Comparison of ENCODE assay signal across 19 cellular contexts in genomic region chr17:42969006-42969581, GRCh38. TPM values are rescaled to one million over a fixed set of nuclear protein-coding genes. Genes with fewer than 3 reads are reported as not detected.
A peak's percentile ranks its signal among the peaks of the same experiment; 100 is the strongest.
DNase-seq lines count a peak whose midpoint lies in the region; ATAC-seq, FAIRE-seq and TF ChIP-seq lines count a peak whose summit lies in the region.
"Had no signal": no experiment of that assay in that cellular context is flagged by ENCODE, and none has a peak within 500 bp of the region (broad histone marks: within the 10 kb centered on the region; RNA-seq: fewer than 3 reads in every experiment).

No MANE protein-coding gene starts in this region.

- no peak for TF ChIP-seq CTCF in K562 (IDR thresholded peaks at IDR 0.05 in 2 of 3, conservative IDR thresholded peaks at IDR 0.05 in 1 of 3; ENCODE audit: insufficient read depth in 2 of 3, low read depth in 1 of 3, low read length in 3 of 3)
- no peak for TF ChIP-seq CTCF in neural crest cell (conservative IDR thresholded peaks at IDR 0.05)

- BruUV-seq in K562 (replicated peaks; lab: Mats Ljungman, UMichigan), result no TSS peak

- no peaks in the 10 kb centered on the region for H3K9me1 ChIP-seq in K562 (ENCODE audit: control insufficient read depth, insufficient read depth, low read length)

- H3K4me3 Mint-ChIP-seq in neural crest cell, result peak overlapping the region; percentile 39
- H3K4me3 Mint-ChIP-seq: activated CD4-positive, alpha-beta memory T cell treated with anti-CD3 and anti-CD28 coated beads, Interleukin-2, amount 10 ng/mL, durations not matched to agents 7 days and 5 days; CD8-positive, alpha-beta memory T cell had no signal

- H3K27ac ChIP-seq in K562 (ENCODE audit: extremely low read depth, low read depth, low read length), result peak overlapping the region; percentile 55; the same call in 2 of the 3 replicates
- H3K27ac ChIP-seq: pancreas, tibial artery had no signal

- H3K9me3 Mint-ChIP-seq in neural crest cell, result no peaks in the 10 kb centered on the region
- H3K9me3 Mint-ChIP-seq: activated CD4-positive, alpha-beta memory T cell treated with anti-CD3 and anti-CD28 coated beads, Interleukin-2, amount 10 ng/mL, durations not matched to agents 7 days and 5 days had no signal

- intact Hi-C loops in K562 (cut with micrococcal nuclease), result no loop called here

- no peaks in the 10 kb centered on the region for H3K9me3 ChIP-seq in K562 (replicated peaks; ENCODE audit: control insufficient read depth, insufficient read depth, low read depth, low read length)
- H3K9me3 ChIP-seq: pancreas, tibial artery had no signal

- no peaks in the 10 kb centered on the region for H3K27me3 Mint-ChIP-seq in neural crest cell (ENCODE audit: low read depth)
- H3K27me3 Mint-ChIP-seq: activated CD4-positive, alpha-beta memory T cell treated with anti-CD3 and anti-CD28 coated beads, Interleukin-2, amount 10 ng/mL, durations not matched to agents 7 days and 5 days had no signal

- no peak overlapping the region for H3K4me2 ChIP-seq in K562 (ENCODE audit: insufficient read depth, low read length)

- no peak for TF ChIP-seq POLR2A in K562 (conservative IDR thresholded peaks at IDR 0.05)

- WGBS in K562 (ENCODE audit: insufficient coverage, low coverage, missing lambda C conversion rate), result 17% methylated on average over 4 of the region's 5 CpGs

- TF ChIP-seq RAD21 in K562 (CRISPR knock-in tag; conservative IDR thresholded peaks at IDR 0.05 in 1 of 2, IDR thresholded peaks at IDR 0.05 in 1 of 2), result no peak

- no peak overlapping the region for H2AFZ ChIP-seq in K562 (ENCODE audit: low read depth, low read length)

- H3K27me3 ChIP-seq in K562 (ENCODE audit: control insufficient read depth in 2 of 2, insufficient read depth in 2 of 2, low read length in 2 of 2), result no peaks in the 10 kb centered on the region
- H3K27me3 ChIP-seq: pancreas, tibial artery had no signal

- no peaks in the 10 kb centered on the region for H3K36me3 Mint-ChIP-seq in neural crest cell (ENCODE audit: low read depth)

- DNase-seq in DMS79 (lab: John Stamatoyannopoulos, UW) (peak; percentile 8), DMS79 treated with DMSO at 0.1 percent for 48 hours (lab: John Stamatoyannopoulos, UW) (no peak), MV-4-11 (lab: John Stamatoyannopoulos, UW) (peak; percentile 74), K562 (ENCODE audit: extremely low read depth in 1 of 4, low spot score in 3 of 4) (peak in 2 of 4 experiments; percentile 14 to 46), neural crest cell (ENCODE audit: low read depth, low spot score) (no peak), foreskin melanocyte (no peak)
- DNase-seq in activated CD8-positive, alpha-beta memory T cell treated with anti-CD3 and anti-CD28 coated beads, Interleukin-2, amount 50 U/mL, for 48 hours, result no peak
- DNase-seq: 8988T; activated CD4-positive, alpha-beta memory T cell treated with anti-CD3 and anti-CD28 coated beads, Interleukin-2, amount 10 ng/mL, durations not matched to agents 7 days and 5 days; activated gamma-delta T cell; caudate nucleus; CD8-positive, alpha-beta memory T cell; KG1; NCI-H2107; pancreas; tibial artery had no signal

- CTCF ChIA-PET in K562 (lab: Yijun Ruan, JAX; ENCODE audit: low intra/inter-chr PET ratio), result no interaction called here

- POLR2A ChIA-PET in K562 (lab: Yijun Ruan, JAX), result interaction anchor here (0.6 to 2.6 kb wide), 8 partner anchors 11 to 346 kb away, joined by 3 to 17 read pairs (median 4); partner anchors contain the start of genes PTGES3L, RPL27 and RUNDC1

- no peak overlapping the region for H3K9ac ChIP-seq in K562 (ENCODE audit: insufficient read depth in 1 of 2, low read depth in 2 of 2, low read length in 2 of 2)

- peaks cover 15% of the 10 kb centered on the region for H3K79me2 ChIP-seq in K562 (ENCODE audit: control insufficient read depth, insufficient read depth, low read length)

- FAIRE-seq in K562 (lab: Jason Lieb, UNC), result no peak
- FAIRE-seq: pancreas, RCC 7860 had no signal

- peaks cover 6% of the 10 kb centered on the region for H3K4me1 Mint-ChIP-seq in neural crest cell

- peak; percentile 30 for ATAC-seq in K562
- ATAC-seq in GM18520 (IDR thresholded peaks at IDR 0.05; ENCODE audit: unreplicated experiment), result no peak
- ATAC-seq: pancreas had no signal

- no peak for TF ChIP-seq EP300 in K562 (IDR thresholded peaks at IDR 0.05; ENCODE audit: low read length)

- H4K20me1 ChIP-seq in K562 (replicated peaks; ENCODE audit: control insufficient read depth, insufficient read depth, low read length), result no peaks in the 10 kb centered on the region

- H3K36me3 ChIP-seq in K562 (ENCODE audit: control insufficient read depth, insufficient read depth, low read length), result no peaks in the 10 kb centered on the region
- H3K36me3 ChIP-seq: pancreas, tibial artery had no signal

- no peak overlapping the region for H3K4me3 ChIP-seq in K562
- H3K4me3 ChIP-seq: pancreas, tibial artery had no signal

- in situ Hi-C loops in K562 (cut with MboI), result no loop called here

- H3K27ac Mint-ChIP-seq in neural crest cell (ENCODE audit: unreplicated experiment), result no peak overlapping the region
- H3K27ac Mint-ChIP-seq: activated CD4-positive, alpha-beta memory T cell treated with anti-CD3 and anti-CD28 coated beads, Interleukin-2, amount 10 ng/mL, durations not matched to agents 7 days and 5 days had no signal

- H3K4me1 ChIP-seq in K562 (replicated peaks in 1 of 2; ENCODE audit: control insufficient read depth in 2 of 2, insufficient read depth in 2 of 2, low read length in 2 of 2), result peaks cover 0 to 7% of the 10 kb centered on the region in 2 experiments; a peak in 3 of 5 replicates
- H3K4me1 ChIP-seq: pancreas had no signal

RNA-seq across cellular contexts. Expression of gene AARSD1, which starts 4.8 kb away (rescaled TPM):
- 277 and 420 TPM in 2 replicates for total RNA-seq in K562 (2011; cell fraction: chromatin; rRNA removed; ENCODE audit: low replicate concordance)
- 213 and 237 TPM in 2 replicates for total RNA-seq in K562 (2011; cell fraction: nucleolus; rRNA removed)
- 221 and 229 TPM in 2 replicates for total RNA-seq in K562 (2011; cell fraction: nucleoplasm; rRNA removed)
- total RNA-seq in K562 (2014; rRNA removed) (65.3 and 68.6 TPM in 2 replicates), K562 (2014; rRNA removed; fragmentation: Illumina TruSeq; extraction: Trizol) (57.8 and 61.9 TPM in 2 replicates), K562 (2015; rRNA removed; fragmentation: Illumina TruSeq; extraction: Trizol) (56.9 and 57.4 TPM in 2 replicates), K562 (2021) (56.8 and 60.7 TPM in 2 replicates), neural crest cell (61.6 and 65.6 TPM in 2 replicates)
- polyA plus RNA-seq in K562 (2011; rRNA removed) (58.1 and 98.5 TPM in 2 replicates), K562 (2014; fragmentation: Illumina TruSeq; extraction: Trizol) (67.8 and 75.1 TPM in 2 replicates), K562 (2014; fragmentation: Nextera tagmentation; extraction: Ambion mirVana) (10 to 100 TPM; 51.7 to 91.5 TPM), K562 (2014; rRNA removed) (96.2 and 97.9 TPM in 2 replicates)
- 45.3 and 56.2 TPM in 2 replicates for polyA plus RNA-seq in K562 (2011; cell fraction: cytosol; rRNA removed)
- 109 and 138 TPM in 2 replicates for polyA plus RNA-seq in K562 (2011; cell fraction: nucleus; rRNA removed)
- polyA plus RNA-seq in K562 (2012), result 59.7 and 71.1 TPM in 2 replicates
- 52.6 and 91.8 TPM in 2 replicates for polyA minus RNA-seq in K562 (2011; rRNA and poly(A)+ RNA removed)
- polyA minus RNA-seq in K562 (2011; cell fraction: cytosol; rRNA and poly(A)+ RNA removed), result 19.5 and 27.7 TPM in 2 replicates
- 52.2 and 56.8 TPM in 2 replicates for polyA minus RNA-seq in K562 (2011; cell fraction: nucleus; rRNA and poly(A)+ RNA removed)

RNA-seq across cellular contexts. Expression of gene PTGES3L, which starts 10.8 kb away (rescaled TPM):
- 29.7 and 49.0 TPM in 2 replicates for total RNA-seq in K562 (2011; cell fraction: chromatin; rRNA removed; ENCODE audit: low replicate concordance)
- 21.0 and 22.5 TPM in 2 replicates for total RNA-seq in K562 (2011; cell fraction: nucleolus; rRNA removed)
- total RNA-seq in K562 (2011; cell fraction: nucleoplasm; rRNA removed), result 22.1 and 38.2 TPM in 2 replicates
- total RNA-seq in K562 (2014; rRNA removed) (6.0 and 12.2 TPM in 2 replicates), K562 (2014; rRNA removed; fragmentation: Illumina TruSeq; extraction: Trizol) (8.8 and 9.0 TPM in 2 replicates), K562 (2015; rRNA removed; fragmentation: Illumina TruSeq; extraction: Trizol) (6.8 and 7.8 TPM in 2 replicates), K562 (2021) (8.2 and 9.6 TPM in 2 replicates), neural crest cell (3.4 and 3.5 TPM in 2 replicates)
- polyA plus RNA-seq in K562 (2011; rRNA removed) (5.5 and 7.7 TPM in 2 replicates), K562 (2014; fragmentation: Illumina TruSeq; extraction: Trizol) (11.8 and 12.1 TPM in 2 replicates), K562 (2014; fragmentation: Nextera tagmentation; extraction: Ambion mirVana) (10 to 100 TPM; 11.5 to 16.0 TPM), K562 (2014; rRNA removed) (10.9 and 14.5 TPM in 2 replicates)
- polyA plus RNA-seq in K562 (2011; cell fraction: cytosol; rRNA removed), result 5.1 and 7.1 TPM in 2 replicates
- polyA plus RNA-seq in K562 (2011; cell fraction: nucleus; rRNA removed), result 8.0 and 9.9 TPM in 2 replicates
- polyA plus RNA-seq in K562 (2012), result 10.0 and 17.2 TPM in 2 replicates
- polyA minus RNA-seq in K562 (2011; rRNA and poly(A)+ RNA removed), result 5.8 and 9.6 TPM in 2 replicates
- 3.7 and 6.1 TPM in 2 replicates for polyA minus RNA-seq in K562 (2011; cell fraction: cytosol; rRNA and poly(A)+ RNA removed)
- polyA minus RNA-seq in K562 (2011; cell fraction: nucleus; rRNA and poly(A)+ RNA removed), result 6.6 and 7.0 TPM in 2 replicates
- total RNA-seq: mesenteric fat pad had no signal
- polyA plus RNA-seq: CD8-positive, alpha-beta memory T cell had no signal

RNA-seq across cellular contexts. Expression of gene RUNDC1, which starts 11.3 kb away (rescaled TPM):
- 45.7 and 57.8 TPM in 2 replicates for total RNA-seq in K562 (2011; cell fraction: chromatin; rRNA removed; ENCODE audit: low replicate concordance)
- total RNA-seq in K562 (2011; cell fraction: nucleolus; rRNA removed), result 36.1 and 40.2 TPM in 2 replicates
- 40.8 and 43.7 TPM in 2 replicates for total RNA-seq in K562 (2011; cell fraction: nucleoplasm; rRNA removed)
- total RNA-seq in K562 (2014; rRNA removed), result 9.4 and 12.0 TPM in 2 replicates
- 6.3 and 6.6 TPM in 2 replicates for total RNA-seq in K562 (2014; rRNA removed; fragmentation: Illumina TruSeq; extraction: Trizol)
- total RNA-seq in K562 (2015; rRNA removed; fragmentation: Illumina TruSeq; extraction: Trizol), result 9.0 and 9.4 TPM in 2 replicates
- 11.1 and 12.5 TPM in 2 replicates for total RNA-seq in K562 (2021)
- polyA plus RNA-seq in K562 (2011; rRNA removed), result 8.1 and 10.5 TPM in 2 replicates
- 5.6 and 8.2 TPM in 2 replicates for polyA plus RNA-seq in K562 (2011; cell fraction: cytosol; rRNA removed)
- polyA plus RNA-seq in K562 (2011; cell fraction: nucleus; rRNA removed), result 7.3 and 11.3 TPM in 2 replicates
- 10.6 and 11.1 TPM in 2 replicates for polyA plus RNA-seq in K562 (2012)
- polyA plus RNA-seq in K562 (2014; fragmentation: Illumina TruSeq; extraction: Trizol), result 10.5 and 12.6 TPM in 2 replicates
- polyA plus RNA-seq in K562 (2014; fragmentation: Nextera tagmentation; extraction: Ambion mirVana), result 1 to 10 TPM; 3.4 to 3.6 TPM
- 8.3 and 8.8 TPM in 2 replicates for polyA plus RNA-seq in K562 (2014; rRNA removed)
- 12.3 and 18.9 TPM in 2 replicates for polyA minus RNA-seq in K562 (2011; rRNA and poly(A)+ RNA removed)
- 4.2 and 8.2 TPM in 2 replicates for polyA minus RNA-seq in K562 (2011; cell fraction: cytosol; rRNA and poly(A)+ RNA removed)
- 5.3 and 8.8 TPM in 2 replicates for polyA minus RNA-seq in K562 (2011; cell fraction: nucleus; rRNA and poly(A)+ RNA removed)
- 15.9 and 16.5 TPM in 2 replicates for total RNA-seq in neural crest cell

RNA-seq across cellular contexts. Expression of gene RPL27, which starts 29.1 kb away (rescaled TPM):
- 253 and 412 TPM in 2 replicates for total RNA-seq in K562 (2011; cell fraction: chromatin; rRNA removed; ENCODE audit: low replicate concordance)
- total RNA-seq in K562 (2011; cell fraction: nucleolus; rRNA removed), result 1,095 and 1,098 TPM in 2 replicates
- total RNA-seq in K562 (2011; cell fraction: nucleoplasm; rRNA removed), result 971 and 1,742 TPM in 2 replicates
- 2,067 and 2,551 TPM in 2 replicates for total RNA-seq in K562 (2014; rRNA removed)
- 2,142 and 2,848 TPM in 2 replicates for total RNA-seq in K562 (2014; rRNA removed; fragmentation: Illumina TruSeq; extraction: Trizol)
- total RNA-seq in K562 (2015; rRNA removed; fragmentation: Illumina TruSeq; extraction: Trizol), result 2,702 and 3,023 TPM in 2 replicates
- total RNA-seq in K562 (2021), result 1,539 and 1,728 TPM in 2 replicates
- 5,002 and 6,155 TPM in 2 replicates for polyA plus RNA-seq in K562 (2011; rRNA removed)
- 2,939 and 4,172 TPM in 2 replicates for polyA plus RNA-seq in K562 (2011; cell fraction: cytosol; rRNA removed)
- 1,268 and 1,390 TPM in 2 replicates for polyA plus RNA-seq in K562 (2011; cell fraction: nucleus; rRNA removed)
- polyA plus RNA-seq in K562 (2012), result 3,200 and 4,932 TPM in 2 replicates
- polyA plus RNA-seq in K562 (2014; fragmentation: Illumina TruSeq; extraction: Trizol), result 4,115 and 4,591 TPM in 2 replicates
- polyA plus RNA-seq in K562 (2014; fragmentation: Nextera tagmentation; extraction: Ambion mirVana), result 1,000 to 10,000 TPM; 3,710 to 4,120 TPM
- 3,174 and 4,926 TPM in 2 replicates for polyA plus RNA-seq in K562 (2014; rRNA removed)
- polyA minus RNA-seq in K562 (2011; rRNA and poly(A)+ RNA removed), result 945 and 1,386 TPM in 2 replicates
- polyA minus RNA-seq in K562 (2011; cell fraction: cytosol; rRNA and poly(A)+ RNA removed), result 577 and 776 TPM in 2 replicates
- polyA minus RNA-seq in K562 (2011; cell fraction: nucleus; rRNA and poly(A)+ RNA removed), result 198 and 385 TPM in 2 replicates
- 1,045 and 1,183 TPM in 2 replicates for total RNA-seq in neural crest cell

RNA-seq across cellular contexts. Expression of gene IFI35, which starts 37.5 kb away (rescaled TPM):
- 4.9 and 13.4 TPM in 2 replicates for total RNA-seq in K562 (2011; cell fraction: chromatin; rRNA removed; ENCODE audit: low replicate concordance)
- total RNA-seq in K562 (2011; cell fraction: nucleolus; rRNA removed), result 12.0 and 15.2 TPM in 2 replicates
- total RNA-seq in K562 (2011; cell fraction: nucleoplasm; rRNA removed), result 8.1 and 8.3 TPM in 2 replicates
- total RNA-seq in K562 (2014; rRNA removed) (11.7 and 13.9 TPM in 2 replicates), K562 (2014; rRNA removed; fragmentation: Illumina TruSeq; extraction: Trizol) (3.9 and 4.7 TPM in 2 replicates), K562 (2015; rRNA removed; fragmentation: Illumina TruSeq; extraction: Trizol) (8.4 and 9.4 TPM in 2 replicates), K562 (2021) (10.6 TPM in 2 replicates), neural crest cell (0.91 and 1.3 TPM in 2 replicates)
- polyA plus RNA-seq in K562 (2011; rRNA removed) (5.3 and 7.5 TPM in 2 replicates), K562 (2014; fragmentation: Illumina TruSeq; extraction: Trizol) (11.3 TPM in 2 replicates), K562 (2014; fragmentation: Nextera tagmentation; extraction: Ambion mirVana) (10 to 100 TPM in 1 of 2 experiments, 1 to 10 TPM in 1; 4.4 to 10.2 TPM), K562 (2014; rRNA removed) (12.0 and 13.1 TPM in 2 replicates)
- 8.4 and 15.8 TPM in 2 replicates for polyA plus RNA-seq in K562 (2011; cell fraction: cytosol; rRNA removed)
- 8.6 and 12.3 TPM in 2 replicates for polyA plus RNA-seq in K562 (2011; cell fraction: nucleus; rRNA removed)
- polyA plus RNA-seq in K562 (2012), result 16.2 and 33.1 TPM in 2 replicates
- polyA minus RNA-seq in K562 (2011; rRNA and poly(A)+ RNA removed), result 2.5 and 4.1 TPM in 2 replicates
- polyA minus RNA-seq in K562 (2011; cell fraction: cytosol; rRNA and poly(A)+ RNA removed), result 2.3 and 3.0 TPM in 2 replicates
- polyA minus RNA-seq in K562 (2011; cell fraction: nucleus; rRNA and poly(A)+ RNA removed), result 3.2 and 3.3 TPM in 2 replicates

Comparison
In these comparisons a context has a peak if more than half of its experiments do, and no peak if none do; other contexts are left out.
1. DNase-seq: peak in DMS79 (single experiment) and MV-4-11 (single experiment); none in DMS79 treated with DMSO at 0.1 percent for 48 hours (single experiment), neural crest cell (single experiment), foreskin melanocyte (single experiment) and activated CD8-positive, alpha-beta memory T cell treated with anti-CD3 and anti-CD28 coated beads, Interleukin-2, amount 50 U/mL, for 48 hours (single experiment).